ENCODE assay signal across 22 cellular contexts in the genomic region with DNA sequence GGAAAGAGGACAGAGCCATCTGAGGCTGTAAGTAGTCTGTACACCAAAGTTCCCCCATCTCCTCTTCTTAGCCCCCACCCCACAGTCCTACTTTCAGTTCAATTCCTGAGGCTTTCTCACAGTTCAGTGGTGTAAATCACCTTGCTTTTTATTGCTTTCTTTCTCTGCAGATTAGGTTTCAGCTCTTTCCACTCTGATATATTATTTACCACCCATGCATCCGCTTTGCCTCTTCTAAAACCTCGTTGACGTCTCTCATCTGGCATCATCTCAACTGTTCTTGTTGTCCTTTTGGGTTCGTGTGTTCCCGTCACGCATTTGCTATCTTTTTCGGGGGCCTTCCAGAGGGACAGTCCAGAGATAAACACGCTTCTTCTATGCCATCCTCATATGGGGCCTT.
"Had no signal": no experiment of that assay in that cellular context is flagged by ENCODE, and none has a peak within 500 bp of the region (broad histone marks: within the 10 kb centered on the region; RNA-seq: fewer than 3 reads in every experiment).

No MANE protein-coding gene starts in this region.

- H3K27ac Mint-ChIP-seq: IgD-negative memory B cell had no signal

- H3K36me3 ChIP-seq: SJSA1 had no signal

- H3K27ac ChIP-seq: HL-60, KMS-11, SJSA1, SK-N-MC had no signal

- H3K4me1 Mint-ChIP-seq: IgD-negative memory B cell had no signal

- DNase-seq: Kasumi-1, MM.1S, NCI-H1092 treated with DMSO at 0.1 percent for 48 hours, NCI-H1436, NCI-H187, NCI-H2029, NCI-H2081 treated with DMSO at 0.1 percent for 48 hours, NCI-H2171, NCI-H226, NCI-H524, NCI-H526 treated with DMSO at 0.1 percent for 48 hours, NCI-H748 treated with DMSO at 0.1 percent for 48 hours, OCI-M1, Right ventricle myocardium superior, RPMI8226, SIG-M5 had no signal

- H3K4me2 ChIP-seq: KMS-11 had no signal

- H3K4me1 ChIP-seq: SJSA1 had no signal

- H3K9ac ChIP-seq: KMS-11 had no signal

- H3K4me3 ChIP-seq: K562, SJSA1, SK-N-MC had no signal

- H3K4me3 Mint-ChIP-seq: IgD-negative memory B cell had no signal

- H3K9me3 ChIP-seq: SJSA1 had no signal

- H3K36me3 Mint-ChIP-seq: IgD-negative memory B cell had no signal

- H3K27me3 Mint-ChIP-seq: IgD-negative memory B cell had no signal

- H3K27me3 ChIP-seq: SJSA1 had no signal
